24 cellular contexts compared by ENCODE assay signal in the genomic region with DNA sequence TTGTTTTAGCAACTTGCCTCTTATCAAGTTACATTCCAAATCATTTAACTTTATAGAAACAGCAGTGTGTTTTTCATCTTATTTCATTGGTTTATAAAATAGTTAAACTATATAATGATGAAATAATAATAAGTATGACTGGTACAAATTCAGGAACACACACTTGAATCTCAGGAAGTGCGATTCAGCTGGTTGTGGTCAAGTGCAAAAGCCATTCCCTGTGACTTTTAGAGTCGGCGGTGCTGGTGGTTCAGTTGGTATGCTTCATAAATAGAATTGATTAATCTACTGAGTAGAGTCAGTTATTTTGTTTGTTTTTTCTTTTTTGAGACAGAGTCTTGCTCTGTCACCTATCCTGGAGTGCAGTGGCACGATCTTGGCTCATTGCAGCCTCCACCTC. TPM values are rescaled to one million over a fixed set of nuclear protein-coding genes. Genes with fewer than 3 reads are reported as not detected.
DNase-seq lines count a peak whose midpoint lies in the region; ATAC-seq and TF ChIP-seq lines count a peak whose summit lies in the region.
"Had no signal": no experiment of that assay in that cellular context is flagged by ENCODE, and none has a peak within 500 bp of the region (broad histone marks: within the 10 kb centered on the region; RNA-seq: fewer than 3 reads in every experiment).

No MANE protein-coding gene starts in this region.

- H3K9ac ChIP-seq in smooth muscle cell (ENCODE audit: low read depth) = no peak overlapping the region

- H3K4me1 Mint-ChIP-seq in WTC11 (no peaks in the 10 kb centered on the region), immature natural killer cell (peaks cover 9 to 67% of the 10 kb centered on the region in 2 donors)
- H3K4me1 Mint-ChIP-seq in activated T-cell treated with anti-CD3 and anti-CD28 coated beads, Interleukin-2, amount 50 U/mL, for 72 hours (ENCODE audit: low read depth) = peaks cover 23% of the 10 kb centered on the region

- DNase-seq in cardiac muscle cell (ENCODE audit: low read depth in 1 of 2, low spot score in 1 of 2) = no peak
- no peak for DNase-seq in heart left ventricle
- DNase-seq in WTC11 (ENCODE audit: low spot score) = no peak
- DNase-seq in immature natural killer cell = no peak
- DNase-seq in smooth muscle cell (lab: John Stamatoyannopoulos, UW; ENCODE audit: unreplicated experiment) = no peak
- DNase-seq in GM19240 (ENCODE audit: insufficient read length, low spot score) = no peak
- DNase-seq in activated T-cell treated with anti-CD3 and anti-CD28 coated beads, Interleukin-2, amount 50 U/mL, for 72 hours = no peak
- no peak for DNase-seq in foreskin melanocyte
- DNase-seq: activated CD4-positive, alpha-beta T cell treated with anti-CD3 and anti-CD28 coated beads, Interleukin-2, amount 50 U/mL, for 4 hours; activated naive CD4-positive, alpha-beta T cell treated with anti-CD3 and anti-CD28 coated beads, Interleukin-2, amount 50 U/mL, for 16 hours; cerebellar nuclear complex; gastrocnemius medialis; GOT3; lower lobe of right lung; NCI-H1092 treated with DMSO at 0.1 percent for 48 hours; NCI-H1930; NCI-H69; RPMI8226; spleen; stimulated activated CD4-positive, alpha-beta T cell treated with anti-CD3 and anti-CD28 coated beads, Interleukin-2, amount 100 ng/mL, for 48 hours; stimulated activated naive B cell treated with anti-CD40 and anti-IgM and Interleukin-4, amounts not matched to agents 10 μg/mL and 1 μg/mL and 100 μg/mL, for 72 hours; T-helper 2 cell had no signal

- H3K27ac ChIP-seq in cardiac muscle cell (peak overlapping the region; percentile 59), heart left ventricle (no peak overlapping the region), smooth muscle cell (ENCODE audit: low read depth) (peak overlapping the region; percentile 50)
- H3K27ac ChIP-seq: lower lobe of right lung, SK-N-MC, spleen, suprapubic skin had no signal

- H3K27me3 ChIP-seq in cardiac muscle cell (no peaks in the 10 kb centered on the region), heart left ventricle (no peaks in the 10 kb centered on the region), smooth muscle cell (ENCODE audit: low read depth) (no peaks in the 10 kb centered on the region)
- H3K27me3 ChIP-seq: gastrocnemius medialis, spleen, suprapubic skin had no signal

- no peaks in the 10 kb centered on the region for H3K79me2 ChIP-seq in smooth muscle cell (ENCODE audit: low read depth)

- no peaks in the 10 kb centered on the region for H3F3A ChIP-seq in smooth muscle cell (ENCODE audit: low read depth)

- H3K36me3 Mint-ChIP-seq in WTC11 (peaks cover 69% of the 10 kb centered on the region), immature natural killer cell (peaks cover 6 to 56% (median 32%) of the 10 kb centered on the region in 3 donors)
- H3K36me3 Mint-ChIP-seq in activated T-cell treated with anti-CD3 and anti-CD28 coated beads, Interleukin-2, amount 50 U/mL, for 72 hours (ENCODE audit: insufficient read depth in 2 of 2) = peaks cover 16 to 41% of the 10 kb centered on the region in 2 donors

- H3K27me3 Mint-ChIP-seq in WTC11 (ENCODE audit: low read depth) (no peaks in the 10 kb centered on the region; the same call in 1 of the 2 replicates), immature natural killer cell (ENCODE audit: low read depth in 3 of 3) (peaks cover 0 to 2% (median 1%) of the 10 kb centered on the region in 3 donors)
- H3K27me3 Mint-ChIP-seq in activated T-cell treated with anti-CD3 and anti-CD28 coated beads, Interleukin-2, amount 50 U/mL, for 72 hours (ENCODE audit: low read depth) = no peaks in the 10 kb centered on the region
- H3K27me3 Mint-ChIP-seq: stimulated activated naive B cell treated with anti-CD40 and anti-IgM and Interleukin-4, amounts not matched to agents 10 μg/mL and 1 μg/mL and 100 μg/mL, for 72 hours had no signal

- H3K4me2 ChIP-seq in smooth muscle cell = no peak overlapping the region

- intact Hi-C loops in heart left ventricle (cut with DNase I) = no loop called here

- H3K27ac Mint-ChIP-seq in WTC11 = peak overlapping the region; percentile 30; the same call in 1 of the 2 replicates
- peak overlapping the region in 5 of 6 donors; percentile 31 to 58 (median 45) for H3K27ac Mint-ChIP-seq in immature natural killer cell
- H3K27ac Mint-ChIP-seq in activated T-cell treated with anti-CD3 and anti-CD28 coated beads, Interleukin-2, amount 50 U/mL, for 72 hours = no peak overlapping the region
- H3K27ac Mint-ChIP-seq: stimulated activated naive B cell treated with anti-CD40 and anti-IgM and Interleukin-4, amounts not matched to agents 10 μg/mL and 1 μg/mL and 100 μg/mL, for 72 hours had no signal

- no peaks in the 10 kb centered on the region for H3K9me3 ChIP-seq in cardiac muscle cell (ENCODE audit: low read depth)
- no peaks in the 10 kb centered on the region for H3K9me3 ChIP-seq in heart left ventricle
- H3K9me3 ChIP-seq in smooth muscle cell (replicated peaks; ENCODE audit: low read depth) = no peaks in the 10 kb centered on the region
- H3K9me3 ChIP-seq: gastrocnemius medialis, lower lobe of right lung, spleen, suprapubic skin had no signal

- no peak for TF ChIP-seq CTCF in cardiac muscle cell (IDR thresholded peaks at IDR 0.05; ENCODE audit: low read depth, low read length)
- TF ChIP-seq CTCF in heart left ventricle (IDR thresholded peaks at IDR 0.05) = no peak
- no peak for TF ChIP-seq CTCF in WTC11 (IDR thresholded peaks at IDR 0.05)
- no peak for TF ChIP-seq CTCF in smooth muscle cell (IDR thresholded peaks at IDR 0.05; ENCODE audit: borderline replicate concordance, insufficient read depth, poor library complexity, severe bottlenecking)

- no peak for TF ChIP-seq POLR2A in heart left ventricle (IDR thresholded peaks at IDR 0.05)

- no peak overlapping the region for H2AFZ ChIP-seq in smooth muscle cell (ENCODE audit: low read depth)

- ATAC-seq in heart left ventricle = no peak
- ATAC-seq in WTC11 = no peak
- ATAC-seq in activated T-cell treated with anti-CD3 and anti-CD28 coated beads, Interleukin-2, amount 50 U/mL, for 72 hours (replicated peaks in 1 of 2) = no peak
- ATAC-seq: lower lobe of right lung; stimulated activated naive B cell treated with anti-CD40 and anti-IgM and Interleukin-4, amounts not matched to agents 10 μg/mL and 1 μg/mL and 100 μg/mL, for 72 hours had no signal

- no peaks in the 10 kb centered on the region for H3K4me1 ChIP-seq in cardiac muscle cell (ENCODE audit: low read depth)
- peaks cover 0 to 8% (median 0%) of the 10 kb centered on the region in 12 donors for H3K4me1 ChIP-seq in heart left ventricle
- H3K4me1 ChIP-seq in smooth muscle cell (ENCODE audit: low read depth) = no peaks in the 10 kb centered on the region
- H3K4me1 ChIP-seq: gastrocnemius medialis, lower lobe of right lung, spleen, suprapubic skin had no signal

- H3K4me3 Mint-ChIP-seq in WTC11 = no peak overlapping the region
- H3K4me3 Mint-ChIP-seq in immature natural killer cell = no peak overlapping the region
- H3K4me3 Mint-ChIP-seq in activated T-cell treated with anti-CD3 and anti-CD28 coated beads, Interleukin-2, amount 50 U/mL, for 72 hours = no peak overlapping the region
- H3K4me3 Mint-ChIP-seq: stimulated activated naive B cell treated with anti-CD40 and anti-IgM and Interleukin-4, amounts not matched to agents 10 μg/mL and 1 μg/mL and 100 μg/mL, for 72 hours had no signal

- POLR2A ChIA-PET in WTC11 (lab: Charles Lee) = no interaction called here

- H3K36me3 ChIP-seq in cardiac muscle cell (peaks cover 53% of the 10 kb centered on the region), heart left ventricle (peaks cover 2 to 99% (median 88%) of the 10 kb centered on the region in 9 donors), smooth muscle cell (ENCODE audit: low read depth) (peaks cover 16% of the 10 kb centered on the region)

- H4K20me1 ChIP-seq in smooth muscle cell (ENCODE audit: low read depth) = peaks cover 31% of the 10 kb centered on the region

- no peak overlapping the region for H3K4me3 ChIP-seq in cardiac muscle cell
- H3K4me3 ChIP-seq in heart left ventricle = no peak overlapping the region
- no peak overlapping the region for H3K4me3 ChIP-seq in smooth muscle cell
- H3K4me3 ChIP-seq: gastrocnemius medialis, lower lobe of right lung, SK-N-MC, spleen, suprapubic skin had no signal

- CTCF ChIA-PET in WTC11 (lab: Charles Lee) = no interaction called here

- H3K9me3 Mint-ChIP-seq in WTC11 = no peaks in the 10 kb centered on the region
- H3K9me3 Mint-ChIP-seq in immature natural killer cell = no peaks in the 10 kb centered on the region
- H3K9me3 Mint-ChIP-seq in activated T-cell treated with anti-CD3 and anti-CD28 coated beads, Interleukin-2, amount 50 U/mL, for 72 hours = no peaks in the 10 kb centered on the region
- H3K9me3 Mint-ChIP-seq: stimulated activated naive B cell treated with anti-CD40 and anti-IgM and Interleukin-4, amounts not matched to agents 10 μg/mL and 1 μg/mL and 100 μg/mL, for 72 hours had no signal

- 80 to 94% (median 91%) methylated on average over 4 of the region's 4 CpGs for WGBS in heart left ventricle, 4 donors
- WGBS in smooth muscle cell (ENCODE audit: low lambda C conversion rate) = 69% methylated on average over 4 of the region's 4 CpGs

TF ChIP-seq in WTC11, 78 proteins besides CTCF, POLR2A, EP300 and RAD21 (continues in another document):
- no peak for TF ChIP-seq ZMAT4 (CRISPR knock-in tag; IDR thresholded peaks at IDR 0.05)
- TF ChIP-seq ZNF232 (CRISPR knock-in tag; IDR thresholded peaks at IDR 0.05) = no peak

RNA-seq across cellular contexts. Expression of gene SACM1L, which starts 22.7 kb away (rescaled TPM):
- 15.7 and 37.5 TPM in 2 replicates for total RNA-seq in cardiac muscle cell
- 32.8 and 37.4 TPM in 2 replicates for polyA plus RNA-seq in cardiac muscle cell
- 10 to 100 TPM; 12.6 to 35.3 (median 22.3) TPM for total RNA-seq in heart left ventricle
- 10 to 100 TPM; 15.1 to 25.7 TPM for polyA plus RNA-seq in heart left ventricle
- total RNA-seq in WTC11 (2021) = 79.0 to 80.3 TPM (median 79.6 TPM) in 3 replicates
- 10 to 100 TPM; 29.8 to 67.9 (median 33.8) TPM for polyA plus RNA-seq in immature natural killer cell
- 24.7 and 31.7 TPM in 2 replicates for total RNA-seq in smooth muscle cell
- polyA plus RNA-seq in smooth muscle cell = 12.9 and 15.8 TPM in 2 replicates
- 10 to 100 TPM; 77.1 to 78.4 TPM for total RNA-seq in activated T-cell treated with anti-CD3 and anti-CD28 coated beads, Interleukin-2, amount 50 U/mL, for 72 hours

Comparison
In these comparisons a context has a peak if more than half of its experiments do, and no peak if none do; other contexts are left out.
1. H3K27ac ChIP-seq: peak in cardiac muscle cell (single experiment) and smooth muscle cell (single experiment); none in heart left ventricle (0 of 12).